8 cellular contexts compared by ENCODE assay signal in genomic region chr12:101773560-101774206, GRCh38. TPM values are rescaled to one million over a fixed set of nuclear protein-coding genes. Genes with fewer than 3 reads are reported as not detected.
DNase-seq lines count a peak whose midpoint lies in the region; ATAC-seq, FAIRE-seq and TF ChIP-seq lines count a peak whose summit lies in the region.

No MANE protein-coding gene starts in this region.

- FAIRE-seq in A549 (lab: Jason Lieb, UNC), result peak; percentile 70

- CTCF ChIA-PET in A549 (lab: Yijun Ruan, JAX), result interaction anchor here (0.6 to 3.6 kb wide), 41 partner anchors 8 to 1775 kb away, joined by 3 to 78 read pairs (median 4); partner anchors contain the start of genes ARL1 and GNPTAB

- WGBS in A549 (ENCODE audit: missing lambda C conversion rate), result 58% methylated on average over 3 of the region's 3 CpGs

- no peak overlapping the region for H3K4me3 ChIP-seq in A549

- ATAC-seq in A549, result peak; percentile 86 to 94
- peak; percentile 72 for ATAC-seq in GM18508 (IDR thresholded peaks at IDR 0.05; ENCODE audit: insufficient read depth, unreplicated experiment)
- peak; percentile 66 for ATAC-seq in HG03097 (IDR thresholded peaks at IDR 0.05; ENCODE audit: low FRiP score, unreplicated experiment)
- ATAC-seq in left lobe of liver, result peak; percentile 95

- peak; percentile 91 to 93 for TF ChIP-seq RAD21 in A549 (conservative IDR thresholded peaks at IDR 0.05 in 1 of 2, IDR thresholded peaks at IDR 0.05 in 1 of 2)

- no peaks in the 10 kb centered on the region for H3K9me3 ChIP-seq in A549

- no peak for TF ChIP-seq POLR2A in A549 (IDR thresholded peaks at IDR 0.05; ENCODE audit: low read length)

- POLR2A ChIA-PET in A549 (lab: Yijun Ruan, JAX), result interaction anchor here (0.6 to 1.2 kb wide), 3 partner anchors 56 to 66 kb away, joined by 3 to 6 read pairs (median 4); partner anchors contain the start of gene GNPTAB

- DNase-seq in A549 (ENCODE audit: low read depth in 1 of 2, low spot score in 1 of 2) (peak; percentile 65 to 76), NCI-H2227 (lab: John Stamatoyannopoulos, UW; ENCODE audit: unreplicated experiment) (peak; percentile 57), cerebellum (ENCODE audit: low spot score) (peak; percentile 71), left lobe of liver (ENCODE audit: low spot score) (peak; percentile 63)
- peak; percentile 69 for DNase-seq in activated CD4-positive, CD25-positive, alpha-beta regulatory T cell treated with anti-CD3 and anti-CD28 coated beads, Interleukin-2, amount 50 U/mL, for 72 hours
- peak; percentile 26 to 54 for DNase-seq in stimulated activated CD4-positive, alpha-beta T cell treated with anti-CD3 and anti-CD28 coated beads, Interleukin-4, amount 100 ng/mL, for 48 hours (ENCODE audit: low read depth in 2 of 2)

- peak; percentile 97 for TF ChIP-seq CTCF in A549 (IDR thresholded peaks at IDR 0.05)

- no peak overlapping the region for H3K4me2 ChIP-seq in A549

- TF ChIP-seq EP300 in A549 (IDR thresholded peaks at IDR 0.05), result no peak

- no peaks in the 10 kb centered on the region for H3K4me1 ChIP-seq in A549

- H3K27ac ChIP-seq in A549, result no peak overlapping the region

TF ChIP-seq in A549, 52 proteins besides CTCF, POLR2A, EP300 and RAD21:
- TF ChIP-seq SMC3 (IDR thresholded peaks at IDR 0.05) (peak; percentile 78), RARB (CRISPR knock-in tag; IDR thresholded peaks at IDR 0.05) (no peak), MYC (IDR thresholded peaks at IDR 0.05; ENCODE audit: borderline replicate concordance, low read length) (no peak), CBX8 (IDR thresholded peaks at IDR 0.05) (no peak)
- TF ChIP-seq, protein P1, sequence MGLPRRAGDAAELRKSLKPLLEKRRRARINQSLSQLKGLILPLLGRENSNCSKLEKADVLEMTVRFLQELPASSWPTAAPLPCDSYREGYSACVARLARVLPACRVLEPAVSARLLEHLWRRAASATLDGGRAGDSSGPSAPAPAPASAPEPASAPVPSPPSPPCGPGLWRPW (IDR thresholded peaks at IDR 0.05), result no peak
TF ChIP-seq in A549: peak in this region for 1.

RNA-seq across cellular contexts. Expression of gene SYCP3, which starts 34.4 kb away (rescaled TPM):
- polyA plus RNA-seq in A549 (2011; rRNA removed) (0.13 and 0.14 TPM in 2 replicates), A549 (2017; fragmentation: RNase III; extraction: RNeasy Plus Mini Kit Qiagen cat#74134 plus additional on column Dnase treatment) (0.12 to 0.27 TPM (median 0.22 TPM) in 3 replicates)
- polyA plus RNA-seq in A549 (2012; cell fraction: cytosol; rRNA removed), result 0.07 TPM in 1 of 2 replicates, not detected in the other
- polyA plus RNA-seq in A549 (2012; cell fraction: nucleus; rRNA removed), result 0.04 and 0.06 TPM in 2 replicates
- polyA minus RNA-seq in A549 (2011; rRNA and poly(A)+ RNA removed), result 0.25 TPM in 1 of 2 replicates, not detected in the other
- total RNA-seq in cerebellum (1.3 TPM), left lobe of liver (not detected)

RNA-seq across cellular contexts. Expression of gene GNPTAB, which starts 57.1 kb away (rescaled TPM):
- 29.3 and 35.2 TPM in 2 replicates for polyA plus RNA-seq in A549 (2011; rRNA removed)
- 7.8 and 9.8 TPM in 2 replicates for polyA plus RNA-seq in A549 (2012; cell fraction: cytosol; rRNA removed)
- 5.2 and 9.7 TPM in 2 replicates for polyA plus RNA-seq in A549 (2012; cell fraction: nucleus; rRNA removed)
- polyA plus RNA-seq in A549 (2017; fragmentation: RNase III; extraction: RNeasy Plus Mini Kit Qiagen cat#74134 plus additional on column Dnase treatment), result 18.8 to 20.3 TPM (median 19.1 TPM) in 3 replicates
- polyA minus RNA-seq in A549 (2011; rRNA and poly(A)+ RNA removed), result 27.0 and 28.0 TPM in 2 replicates
- 89.6 TPM for total RNA-seq in cerebellum
- 10.9 TPM for total RNA-seq in left lobe of liver
